Comparison of ENCODE assay signal across 2 cellular contexts in the genomic region with DNA sequence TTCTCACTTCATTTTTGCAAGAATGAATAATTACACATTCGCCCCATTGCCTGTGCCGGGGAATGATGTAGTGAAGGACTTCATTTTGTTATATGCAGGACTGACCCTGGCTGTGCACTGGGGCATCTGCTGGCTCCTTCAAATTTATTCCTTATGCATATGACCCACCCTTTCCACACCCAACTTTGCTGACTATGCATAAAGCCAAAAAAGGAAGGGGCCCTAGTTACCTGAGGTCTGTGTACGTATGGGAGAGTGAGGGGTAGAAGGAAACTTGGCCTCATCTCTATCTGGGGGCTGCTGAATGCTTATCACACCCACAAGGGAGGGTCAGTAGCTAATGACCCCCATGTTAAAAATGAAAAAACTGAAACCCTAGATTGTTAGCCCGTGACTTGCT.
TF ChIP-seq lines count a peak whose summit lies in the region.

No MANE protein-coding gene starts in this region.

TF ChIP-seq in A549, 52 proteins besides CTCF, POLR2A, EP300 and RAD21:
- TF ChIP-seq, protein P1, sequence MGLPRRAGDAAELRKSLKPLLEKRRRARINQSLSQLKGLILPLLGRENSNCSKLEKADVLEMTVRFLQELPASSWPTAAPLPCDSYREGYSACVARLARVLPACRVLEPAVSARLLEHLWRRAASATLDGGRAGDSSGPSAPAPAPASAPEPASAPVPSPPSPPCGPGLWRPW (IDR thresholded peaks at IDR 0.05) = no peak
- TF ChIP-seq RARB (CRISPR knock-in tag; IDR thresholded peaks at IDR 0.05) (no peak), MAFK (IDR thresholded peaks at IDR 0.05; ENCODE audit: partially characterized antibody) (peak; percentile 88), HOXB5 (CRISPR knock-in tag; IDR thresholded peaks at IDR 0.05) (no peak)

TF ChIP-seq in IMR-90, 13 proteins besides CTCF, POLR2A, EP300 and RAD21:
- TF ChIP-seq RCOR1 (IDR thresholded peaks at IDR 0.05; ENCODE audit: insufficient replicate concordance, low read length) (no peak), CEBPB (IDR thresholded peaks at IDR 0.05; ENCODE audit: low read depth, low read length) (no peak), BHLHE40 (IDR thresholded peaks at IDR 0.05; ENCODE audit: low read depth, low read length) (no peak), SMC3 (IDR thresholded peaks at IDR 0.05; ENCODE audit: low read depth, low read length) (no peak), MAFK (IDR thresholded peaks at IDR 0.05; ENCODE audit: low read depth, low read length) (peak; percentile 89), RFX5 (IDR thresholded peaks at IDR 0.05; ENCODE audit: low read depth, low read length) (no peak)
- TF ChIP-seq, protein P2, sequence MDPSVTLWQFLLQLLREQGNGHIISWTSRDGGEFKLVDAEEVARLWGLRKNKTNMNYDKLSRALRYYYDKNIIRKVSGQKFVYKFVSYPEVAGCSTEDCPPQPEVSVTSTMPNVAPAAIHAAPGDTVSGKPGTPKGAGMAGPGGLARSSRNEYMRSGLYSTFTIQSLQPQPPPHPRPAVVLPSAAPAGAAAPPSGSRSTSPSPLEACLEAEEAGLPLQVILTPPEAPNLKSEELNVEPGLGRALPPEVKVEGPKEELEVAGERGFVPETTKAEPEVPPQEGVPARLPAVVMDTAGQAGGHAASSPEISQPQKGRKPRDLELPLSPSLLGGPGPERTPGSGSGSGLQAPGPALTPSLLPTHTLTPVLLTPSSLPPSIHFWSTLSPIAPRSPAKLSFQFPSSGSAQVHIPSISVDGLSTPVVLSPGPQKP (IDR thresholded peaks at IDR 0.05; ENCODE audit: borderline replicate concordance, low read depth, low read length) = no peak
